ENCODE assay signal across 27 cellular contexts in genomic region chr2:194095359-194095758, GRCh38.
DNase-seq lines count a peak whose midpoint lies in the region; ATAC-seq, FAIRE-seq and TF ChIP-seq lines count a peak whose summit lies in the region.
"Had no signal": no experiment of that assay in that cellular context is flagged by ENCODE, and none has a peak within 500 bp of the region (broad histone marks: within the 10 kb centered on the region; RNA-seq: fewer than 3 reads in every experiment).

No MANE protein-coding gene starts in this region.

- TF ChIP-seq EP300 in HepG2 (IDR thresholded peaks at IDR 0.05; ENCODE audit: low read depth in 2 of 2, low read length in 2 of 2) (no peak), HepG2 (CRISPR knock-in tag; IDR thresholded peaks at IDR 0.05; ENCODE audit: borderline replicate concordance) (no peak)

- intact Hi-C loops in HepG2 (cut with micrococcal nuclease; ENCODE audit: unreplicated experiment), result no loop called here
- intact Hi-C loops in right lobe of liver (cut with DNase I), result no loop called here
- intact Hi-C loops in OCI-LY7 (cut with micrococcal nuclease; ENCODE audit: unreplicated experiment), result loop anchor here (10.0 kb wide), 1 partner anchor 1559 kb away; the partner anchor contains the start of gene SLC39A10

- no peaks in the 10 kb centered on the region for H3K27me3 ChIP-seq in HepG2 (ENCODE audit: control insufficient read depth in 1 of 2, insufficient read depth in 2 of 2, low read length in 2 of 2)
- no peaks in the 10 kb centered on the region for H3K27me3 ChIP-seq in right lobe of liver
- no peaks in the 10 kb centered on the region for H3K27me3 ChIP-seq in bronchial epithelial cell (ENCODE audit: control insufficient read depth, insufficient read depth, low read length)
- no peaks in the 10 kb centered on the region for H3K27me3 ChIP-seq in foreskin keratinocyte
- H3K27me3 ChIP-seq: BE2C, BLaER1 had no signal

- no peaks in the 10 kb centered on the region for H3K36me3 ChIP-seq in HepG2 (replicated peaks in 1 of 2; ENCODE audit: control insufficient read depth in 1 of 2, insufficient read depth in 2 of 2, low read length in 2 of 2)
- no peaks in the 10 kb centered on the region for H3K36me3 ChIP-seq in right lobe of liver
- no peaks in the 10 kb centered on the region for H3K36me3 ChIP-seq in OCI-LY7 (ENCODE audit: insufficient read depth, low read length)
- no peaks in the 10 kb centered on the region for H3K36me3 ChIP-seq in bronchial epithelial cell (ENCODE audit: control insufficient read depth, insufficient read depth, low read length)
- H3K36me3 ChIP-seq: BE2C, BLaER1 had no signal

- H3K4me1 ChIP-seq in HepG2 (ENCODE audit: insufficient read depth, low read length) (no peaks in the 10 kb centered on the region), right lobe of liver (no peaks in the 10 kb centered on the region), OCI-LY7 (ENCODE audit: insufficient read depth, low read length, poor library complexity, severe bottlenecking) (peaks cover 23% of the 10 kb centered on the region), foreskin keratinocyte (no peaks in the 10 kb centered on the region)
- H3K4me1 ChIP-seq: A549, BE2C, BLaER1 had no signal

- H2AFZ ChIP-seq in HepG2 (ENCODE audit: low read length) (no peak overlapping the region), OCI-LY7 (ENCODE audit: low read length) (peak overlapping the region; percentile 60)

- TF ChIP-seq CTCF in HepG2 (CRISPR knock-in tag; IDR thresholded peaks at IDR 0.05) (no peak), right lobe of liver (IDR thresholded peaks at IDR 0.05) (no peak), OCI-LY7 (conservative IDR thresholded peaks at IDR 0.05; ENCODE audit: low read length) (no peak), bronchial epithelial cell (IDR thresholded peaks at IDR 0.05; ENCODE audit: insufficient read depth, low read length, severe bottlenecking) (no peak), foreskin keratinocyte (conservative IDR thresholded peaks at IDR 0.05) (no peak)

- H3K9me3 ChIP-seq in HepG2 (ENCODE audit: low read length) (no peaks in the 10 kb centered on the region), right lobe of liver (no peaks in the 10 kb centered on the region), OCI-LY7 (ENCODE audit: low read length) (0 out of 2 replicates have a peak, but pooled peaks cover 2% of the 10 kb centered on the region)
- H3K9me3 ChIP-seq: A549, BE2C had no signal

- H3K79me2 ChIP-seq in HepG2 (ENCODE audit: insufficient read depth, low read length), result no peaks in the 10 kb centered on the region
- H3K79me2 ChIP-seq in OCI-LY7 (ENCODE audit: insufficient read depth, low read depth, low read length), result no peaks in the 10 kb centered on the region

- POLR2A ChIA-PET in HepG2 (lab: Yijun Ruan, JAX), result no interaction called here
- POLR2A ChIA-PET in OCI-LY7 (lab: Charles Lee), result interaction anchor here (1.3 to 3.8 kb wide), 2 partner anchors 8 to 10 kb away, joined by 5 to 25 read pairs; no protein-coding TSS in a partner anchor

- H3K4me3 ChIP-seq in HepG2 (replicated peaks in 1 of 3; ENCODE audit: insufficient read depth in 1 of 3, low read depth in 2 of 3, low read length in 3 of 3) (no peak overlapping the region), right lobe of liver (no peak overlapping the region), OCI-LY7 (ENCODE audit: low read depth, low read length, poor library complexity, severe bottlenecking) (no peak overlapping the region), bronchial epithelial cell (ENCODE audit: low read depth, low read length) (no peak overlapping the region)
- H3K4me3 ChIP-seq: A549, BLaER1 had no signal

- DNase-seq in HepG2 (ENCODE audit: low spot score) (no peak), right lobe of liver (no peak), OCI-LY7 (ENCODE audit: low spot score) (no peak), bronchial epithelial cell (ENCODE audit: low read depth) (peak; percentile 2), foreskin keratinocyte (peak in 1 of 2 donors; percentile 34), NCI-H1417 treated with DMSO at 0.1 percent for 48 hours (lab: John Stamatoyannopoulos, UW) (no peak), activated gamma-delta T cell treated with Interleukin-2 at 50 U/mL for 16 hours (no peak)
- DNase-seq: AML-193; BE2C; C1 segment of cervical spinal cord; CD4-positive, alpha-beta memory T cell; CD4-positive, CD25-positive, alpha-beta regulatory T cell; CD8-positive, alpha-beta memory T cell; COR-L47; DMS 273 treated with DMSO at 0.1 percent for 48 hours; DMS153; DMS53; DMS79; DND-41; EL; GDM1 had no signal

- H4K20me1 ChIP-seq in HepG2 (ENCODE audit: insufficient read depth, low read length) (no peaks in the 10 kb centered on the region), OCI-LY7 (ENCODE audit: insufficient read depth, low read length) (no peaks in the 10 kb centered on the region)
- H4K20me1 ChIP-seq: BLaER1 had no signal

- H3K27ac ChIP-seq in HepG2 (ENCODE audit: extremely low read length, insufficient read depth, low read length) (no peak overlapping the region), right lobe of liver (no peak overlapping the region), OCI-LY7 (ENCODE audit: low read depth, low read length, poor library complexity, severe bottlenecking) (no peak overlapping the region), foreskin keratinocyte (no peak overlapping the region)
- H3K27ac ChIP-seq: 22Rv1, A549, BLaER1 had no signal

- ATAC-seq in HepG2 (no peak), right lobe of liver (no peak), foreskin keratinocyte (peak; percentile 35), HG03354 (IDR thresholded peaks at IDR 0.05; ENCODE audit: poor library complexity, severe bottlenecking, unreplicated experiment) (no peak)
- ATAC-seq: A549 had no signal

- TF ChIP-seq RAD21 in HepG2 (CRISPR knock-in tag; IDR thresholded peaks at IDR 0.05), result no peak

- no peaks in the 10 kb centered on the region; the same call in 1 of the 2 replicates for H3K9me2 ChIP-seq in OCI-LY7 (ENCODE audit: insufficient read depth, low read length)

- BruUV-seq in HepG2 (replicated peaks; lab: Mats Ljungman, UMichigan) (no TSS peak), OCI-LY7 (replicated peaks; lab: Mats Ljungman, UMichigan) (no TSS peak)

- in situ Hi-C loops in HepG2 (cut with HindIII; ENCODE audit: extremely low pct_ligation_motif_present, low pct_unique_long_range_greater_than_20kb), result no loop called here

- FAIRE-seq in HepG2 (lab: Jason Lieb, UNC), result no peak
- FAIRE-seq in bronchial epithelial cell (lab: Jason Lieb, UNC), result no peak
- FAIRE-seq: A549, GM12891, GM19239 had no signal

- CTCF ChIA-PET in HepG2 (lab: Yijun Ruan, JAX; ENCODE audit: low intra/inter-chr PET ratio, low total read pairs) (no interaction called here), OCI-LY7 (lab: Charles Lee; ENCODE audit: unreplicated experiment) (no interaction called here)

- H3K4me2 ChIP-seq in HepG2 (ENCODE audit: low read depth, low read length) (no peak overlapping the region), OCI-LY7 (ENCODE audit: low read length) (no peak overlapping the region)
- H3K4me2 ChIP-seq: A549, BLaER1 had no signal

- TF ChIP-seq POLR2A in HepG2 (IDR thresholded peaks at IDR 0.05; ENCODE audit: insufficient read depth in 1 of 2, low read depth in 2 of 2, low read length in 2 of 2), result no peak
- TF ChIP-seq POLR2A in right lobe of liver (IDR thresholded peaks at IDR 0.05), result no peak

- no peak overlapping the region for H3K9ac ChIP-seq in HepG2 (ENCODE audit: insufficient read depth, low read depth, low read length)
- H3K9ac ChIP-seq: BLaER1 had no signal

- 7% methylated on average over 1 of the region's 1 CpG for WGBS in HepG2 (ENCODE audit: low lambda C conversion rate)
- 48% methylated on average over 1 of the region's 1 CpG for WGBS in right lobe of liver (ENCODE audit: insufficient coverage, low coverage, low lambda C conversion rate, missing lambda C conversion rate)

TF ChIP-seq in HepG2, 621 proteins besides CTCF, POLR2A, EP300 and RAD21 (continues in another document):
- TF ChIP-seq DRAP1 (CRISPR knock-in tag; IDR thresholded peaks at IDR 0.05) (no peak), ATF7 (IDR thresholded peaks at IDR 0.05) (peak; percentile 89), ATF7 (CRISPR knock-in tag; IDR thresholded peaks at IDR 0.05) (no peak), ARID3A (IDR thresholded peaks at IDR 0.05; ENCODE audit: low read depth, low read length) (no peak), ZNF570 (CRISPR knock-in tag; IDR thresholded peaks at IDR 0.05; ENCODE audit: borderline replicate concordance) (no peak), CREB1 (IDR thresholded peaks at IDR 0.05) (peak; percentile 49), CREB1 (CRISPR knock-in tag; IDR thresholded peaks at IDR 0.05) (no peak), ZBTB39 (CRISPR knock-in tag; IDR thresholded peaks at IDR 0.05) (no peak)
